1 cellular context compared by ENCODE assay signal in genomic region chr20:46363874-46364669, GRCh38.
A peak's percentile ranks its signal among the peaks of the same experiment; 100 is the strongest.
TF ChIP-seq lines count a peak whose summit lies in the region.

No MANE protein-coding gene starts in this region.

TF ChIP-seq in K562, 482 proteins besides CTCF, POLR2A, EP300 and RAD21 (continued from another document and continues in another):
- peak; percentile 78; the same call in 1 of the 2 replicates for TF ChIP-seq AFF4 (CRISPR knock-in tag; IDR thresholded peaks at IDR 0.05)
- no peak for TF ChIP-seq STAT5B (CRISPR knock-in tag; IDR thresholded peaks at IDR 0.05)
- TF ChIP-seq, protein P1, sequence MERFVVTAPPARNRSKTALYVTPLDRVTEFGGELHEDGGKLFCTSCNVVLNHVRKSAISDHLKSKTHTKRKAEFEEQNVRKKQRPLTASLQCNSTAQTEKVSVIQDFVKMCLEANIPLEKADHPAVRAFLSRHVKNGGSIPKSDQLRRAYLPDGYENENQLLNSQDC (CRISPR knock-in tag; IDR thresholded peaks at IDR 0.05), result no peak
- TF ChIP-seq CBFA2T3 (IDR thresholded peaks at IDR 0.05), result no peak
- TF ChIP-seq SMARCE1 (IDR thresholded peaks at IDR 0.05), result no peak
- no peak for TF ChIP-seq ZNF583 (CRISPR knock-in tag; IDR thresholded peaks at IDR 0.05)
- no peak for TF ChIP-seq HIVEP1 (CRISPR knock-in tag; IDR thresholded peaks at IDR 0.05)
- TF ChIP-seq MEF2A (IDR thresholded peaks at IDR 0.05; ENCODE audit: control insufficient read depth, low read depth, low read length), result no peak
- no peak for TF ChIP-seq KDM1A (IDR thresholded peaks at IDR 0.05)
- TF ChIP-seq MEF2D (tag; conservative IDR thresholded peaks at IDR 0.05; ENCODE audit: low read depth), result no peak
- no peak for TF ChIP-seq ZC3H4 (CRISPR knock-in tag; IDR thresholded peaks at IDR 0.05; ENCODE audit: borderline replicate concordance)
- TF ChIP-seq ZNF785 (CRISPR knock-in tag; IDR thresholded peaks at IDR 0.05), result no peak
- TF ChIP-seq ZBTB34 (CRISPR knock-in tag; IDR thresholded peaks at IDR 0.05), result no peak
- TF ChIP-seq, protein P2, sequence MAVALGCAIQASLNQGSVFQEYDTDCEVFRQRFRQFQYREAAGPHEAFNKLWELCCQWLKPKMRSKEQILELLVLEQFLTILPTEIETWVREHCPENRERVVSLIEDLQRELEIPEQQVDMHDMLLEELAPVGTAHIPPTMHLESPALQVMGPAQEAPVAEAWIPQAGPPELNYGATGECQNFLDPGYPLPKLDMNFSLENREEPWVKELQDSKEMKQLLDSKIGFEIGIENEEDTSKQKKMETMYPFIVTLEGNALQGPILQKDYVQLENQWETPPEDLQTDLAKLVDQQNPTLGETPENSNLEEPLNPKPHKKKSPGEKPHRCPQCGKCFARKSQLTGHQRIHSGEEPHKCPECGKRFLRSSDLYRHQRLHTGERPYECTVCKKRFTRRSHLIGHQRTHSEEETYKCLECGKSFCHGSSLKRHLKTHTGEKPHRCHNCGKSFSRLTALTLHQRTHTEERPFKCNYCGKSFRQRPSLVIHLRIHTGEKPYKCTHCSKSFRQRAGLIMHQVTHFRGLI (CRISPR knock-in tag; IDR thresholded peaks at IDR 0.05), result no peak
- TF ChIP-seq ZBTB8A (IDR thresholded peaks at IDR 0.05; ENCODE audit: partially characterized antibody), result no peak
- no peak for TF ChIP-seq ZBTB9 (CRISPR knock-in tag; IDR thresholded peaks at IDR 0.05)
- TF ChIP-seq SPI1 (IDR thresholded peaks at IDR 0.05; ENCODE audit: borderline replicate concordance, low read depth, low read length), result no peak
- no peak for TF ChIP-seq NFIC (IDR thresholded peaks at IDR 0.05)
- peak; percentile 80 for TF ChIP-seq POLR2AphosphoS5 (IDR thresholded peaks at IDR 0.05; ENCODE audit: control insufficient read depth, insufficient read depth, low read depth, low read length)
- peak; percentile 71 for TF ChIP-seq RAD51 (IDR thresholded peaks at IDR 0.05; ENCODE audit: borderline replicate concordance, low read depth)
- no peak for TF ChIP-seq ZNF311 (CRISPR knock-in tag; IDR thresholded peaks at IDR 0.05)
- TF ChIP-seq MEIS2 (IDR thresholded peaks at IDR 0.05; ENCODE audit: partially characterized antibody), result no peak
- peak; percentile 35; the same call in 1 of the 2 replicates for TF ChIP-seq KLF13 (tag; IDR thresholded peaks at IDR 0.05; ENCODE audit: borderline replicate concordance, low read depth)
- TF ChIP-seq BDP1 (IDR thresholded peaks at IDR 0.05; ENCODE audit: insufficient read depth, insufficient read length), result no peak
- TF ChIP-seq CHD1 (IDR thresholded peaks at IDR 0.05; ENCODE audit: low read length), result peak; percentile 44
- TF ChIP-seq ZNF24 (IDR thresholded peaks at IDR 0.05), result no peak
- no peak; the same call in 1 of the 2 replicates for TF ChIP-seq E4F1 (CRISPR knock-in tag; IDR thresholded peaks at IDR 0.05; ENCODE audit: borderline replicate concordance)
- no peak for TF ChIP-seq KLF10 (CRISPR knock-in tag; IDR thresholded peaks at IDR 0.05)
- TF ChIP-seq RBM34 (IDR thresholded peaks at IDR 0.05; ENCODE audit: borderline replicate concordance, insufficient read depth, low read length), result no peak
- peak in 1 of 2 experiments; percentile 58 for TF ChIP-seq E2F6 (IDR thresholded peaks at IDR 0.05; ENCODE audit: borderline replicate concordance in 1 of 2, extremely low read depth in 1 of 2, insufficient read depth in 1 of 2, insufficient read length in 1 of 2, low read depth in 1 of 2, low read length in 1 of 2, poor library complexity in 1 of 2, severe bottlenecking in 1 of 2)
- TF ChIP-seq CEBPB (tag; IDR thresholded peaks at IDR 0.05), result no peak
- no peak for TF ChIP-seq FOS (IDR thresholded peaks at IDR 0.05; ENCODE audit: extremely low read depth, insufficient read length)
- TF ChIP-seq FOSL1 (tag; conservative IDR thresholded peaks at IDR 0.05), result no peak
- TF ChIP-seq ZNF77 (CRISPR knock-in tag; IDR thresholded peaks at IDR 0.05), result no peak
- TF ChIP-seq NR2F6 (CRISPR knock-in tag; IDR thresholded peaks at IDR 0.05), result no peak
- TF ChIP-seq ETV1 (tag; conservative IDR thresholded peaks at IDR 0.05; ENCODE audit: low read depth), result peak; percentile 87
- TF ChIP-seq, protein P3, sequence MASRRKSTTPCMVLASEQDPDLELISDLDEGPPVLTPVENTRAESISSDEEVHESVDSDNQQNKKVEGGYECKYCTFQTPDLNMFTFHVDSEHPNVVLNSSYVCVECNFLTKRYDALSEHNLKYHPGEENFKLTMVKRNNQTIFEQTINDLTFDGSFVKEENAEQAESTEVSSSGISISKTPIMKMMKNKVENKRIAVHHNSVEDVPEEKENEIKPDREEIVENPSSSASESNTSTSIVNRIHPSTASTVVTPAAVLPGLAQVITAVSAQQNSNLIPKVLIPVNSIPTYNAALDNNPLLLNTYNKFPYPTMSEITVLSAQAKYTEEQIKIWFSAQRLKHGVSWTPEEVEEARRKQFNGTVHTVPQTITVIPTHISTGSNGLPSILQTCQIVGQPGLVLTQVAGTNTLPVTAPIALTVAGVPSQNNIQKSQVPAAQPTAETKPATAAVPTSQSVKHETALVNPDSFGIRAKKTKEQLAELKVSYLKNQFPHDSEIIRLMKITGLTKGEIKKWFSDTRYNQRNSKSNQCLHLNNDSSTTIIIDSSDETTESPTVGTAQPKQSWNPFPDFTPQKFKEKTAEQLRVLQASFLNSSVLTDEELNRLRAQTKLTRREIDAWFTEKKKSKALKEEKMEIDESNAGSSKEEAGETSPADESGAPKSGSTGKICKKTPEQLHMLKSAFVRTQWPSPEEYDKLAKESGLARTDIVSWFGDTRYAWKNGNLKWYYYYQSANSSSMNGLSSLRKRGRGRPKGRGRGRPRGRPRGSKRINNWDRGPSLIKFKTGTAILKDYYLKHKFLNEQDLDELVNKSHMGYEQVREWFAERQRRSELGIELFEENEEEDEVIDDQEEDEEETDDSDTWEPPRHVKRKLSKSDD (conservative IDR thresholded peaks at IDR 0.05; ENCODE audit: low read length), result no peak
- TF ChIP-seq, protein P4, sequence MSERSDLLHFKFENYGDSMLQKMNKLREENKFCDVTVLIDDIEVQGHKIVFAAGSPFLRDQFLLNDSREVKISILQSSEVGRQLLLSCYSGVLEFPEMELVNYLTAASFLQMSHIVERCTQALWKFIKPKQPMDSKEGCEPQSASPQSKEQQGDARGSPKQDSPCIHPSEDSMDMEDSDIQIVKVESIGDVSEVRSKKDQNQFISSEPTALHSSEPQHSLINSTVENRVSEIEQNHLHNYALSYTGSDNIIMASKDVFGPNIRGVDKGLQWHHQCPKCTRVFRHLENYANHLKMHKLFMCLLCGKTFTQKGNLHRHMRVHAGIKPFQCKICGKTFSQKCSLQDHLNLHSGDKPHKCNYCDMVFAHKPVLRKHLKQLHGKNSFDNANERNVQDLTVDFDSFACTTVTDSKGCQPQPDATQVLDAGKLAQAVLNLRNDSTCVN (CRISPR knock-in tag; IDR thresholded peaks at IDR 0.05), result no peak
- TF ChIP-seq CREM (IDR thresholded peaks at IDR 0.05; ENCODE audit: low read depth), result peak; percentile 87
- no peak for TF ChIP-seq DACH1 (IDR thresholded peaks at IDR 0.05; ENCODE audit: partially characterized antibody)
- TF ChIP-seq, protein P5, sequence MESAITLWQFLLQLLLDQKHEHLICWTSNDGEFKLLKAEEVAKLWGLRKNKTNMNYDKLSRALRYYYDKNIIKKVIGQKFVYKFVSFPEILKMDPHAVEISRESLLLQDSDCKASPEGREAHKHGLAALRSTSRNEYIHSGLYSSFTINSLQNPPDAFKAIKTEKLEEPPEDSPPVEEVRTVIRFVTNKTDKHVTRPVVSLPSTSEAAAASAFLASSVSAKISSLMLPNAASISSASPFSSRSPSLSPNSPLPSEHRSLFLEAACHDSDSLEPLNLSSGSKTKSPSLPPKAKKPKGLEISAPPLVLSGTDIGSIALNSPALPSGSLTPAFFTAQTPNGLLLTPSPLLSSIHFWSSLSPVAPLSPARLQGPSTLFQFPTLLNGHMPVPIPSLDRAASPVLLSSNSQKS (CRISPR knock-in tag; IDR thresholded peaks at IDR 0.05), result no peak
- no peak for TF ChIP-seq SMARCC2 (IDR thresholded peaks at IDR 0.05; ENCODE audit: low read depth)
- TF ChIP-seq MTF1 (CRISPR knock-in tag; IDR thresholded peaks at IDR 0.05; ENCODE audit: borderline replicate concordance), result no peak
- no peak for TF ChIP-seq LARP7 (IDR thresholded peaks at IDR 0.05)
- no peak for TF ChIP-seq TCF7 (IDR thresholded peaks at IDR 0.05; ENCODE audit: borderline replicate concordance)
- TF ChIP-seq, protein P6, sequence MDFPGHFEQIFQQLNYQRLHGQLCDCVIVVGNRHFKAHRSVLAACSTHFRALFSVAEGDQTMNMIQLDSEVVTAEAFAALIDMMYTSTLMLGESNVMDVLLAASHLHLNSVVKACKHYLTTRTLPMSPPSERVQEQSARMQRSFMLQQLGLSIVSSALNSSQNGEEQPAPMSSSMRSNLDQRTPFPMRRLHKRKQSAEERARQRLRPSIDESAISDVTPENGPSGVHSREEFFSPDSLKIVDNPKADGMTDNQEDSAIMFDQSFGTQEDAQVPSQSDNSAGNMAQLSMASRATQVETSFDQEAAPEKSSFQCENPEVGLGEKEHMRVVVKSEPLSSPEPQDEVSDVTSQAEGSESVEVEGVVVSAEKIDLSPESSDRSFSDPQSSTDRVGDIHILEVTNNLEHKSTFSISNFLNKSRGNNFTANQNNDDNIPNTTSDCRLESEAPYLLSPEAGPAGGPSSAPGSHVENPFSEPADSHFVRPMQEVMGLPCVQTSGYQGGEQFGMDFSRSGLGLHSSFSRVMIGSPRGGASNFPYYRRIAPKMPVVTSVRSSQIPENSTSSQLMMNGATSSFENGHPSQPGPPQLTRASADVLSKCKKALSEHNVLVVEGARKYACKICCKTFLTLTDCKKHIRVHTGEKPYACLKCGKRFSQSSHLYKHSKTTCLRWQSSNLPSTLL (IDR thresholded peaks at IDR 0.05), result no peak
- no peak for TF ChIP-seq ZNF696 (CRISPR knock-in tag; conservative IDR thresholded peaks at IDR 0.05)
- no peak for TF ChIP-seq MED1 (CRISPR knock-in tag; IDR thresholded peaks at IDR 0.05; ENCODE audit: borderline replicate concordance)
- TF ChIP-seq ASH1L (IDR thresholded peaks at IDR 0.05; ENCODE audit: borderline replicate concordance, low read depth, partially characterized antibody), result no peak
